Comparison of ENCODE assay signal across 1 cellular context in the genomic region with DNA sequence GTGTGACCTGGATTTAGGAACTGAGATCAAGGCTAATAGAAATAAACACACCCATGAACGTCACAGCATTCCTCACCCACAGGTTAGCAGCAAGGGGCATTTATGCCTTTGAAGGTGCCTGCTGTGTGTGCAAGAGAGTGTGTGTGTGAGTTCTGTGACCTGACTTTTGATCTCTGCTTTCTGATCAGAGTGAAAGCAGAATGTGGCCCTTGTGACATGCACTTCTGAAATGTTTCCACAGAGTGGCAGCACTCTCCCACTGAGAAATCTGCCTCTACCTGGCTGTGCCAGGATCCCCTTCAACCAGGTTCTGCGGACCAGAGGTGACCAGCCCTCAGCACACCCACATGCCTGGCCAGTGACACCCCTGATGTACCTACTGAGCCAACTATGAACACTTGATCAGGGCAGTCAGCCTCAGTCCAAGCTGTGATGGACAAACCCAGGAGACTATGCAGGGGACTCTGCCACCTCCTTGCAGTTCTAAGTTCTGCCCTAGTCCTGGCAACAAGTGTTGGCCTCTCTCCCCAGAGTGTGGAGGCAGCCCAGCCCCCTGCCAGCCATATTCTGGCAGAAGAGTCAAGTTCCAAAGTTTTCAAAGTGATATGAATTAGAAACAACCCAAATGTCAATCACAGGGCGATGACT.
TF ChIP-seq lines count a peak whose summit lies in the region.

No MANE protein-coding gene starts in this region.

TF ChIP-seq in HepG2, 621 proteins besides CTCF, POLR2A, EP300 and RAD21 (continued from another document and continues in another):
- TF ChIP-seq, protein P1, sequence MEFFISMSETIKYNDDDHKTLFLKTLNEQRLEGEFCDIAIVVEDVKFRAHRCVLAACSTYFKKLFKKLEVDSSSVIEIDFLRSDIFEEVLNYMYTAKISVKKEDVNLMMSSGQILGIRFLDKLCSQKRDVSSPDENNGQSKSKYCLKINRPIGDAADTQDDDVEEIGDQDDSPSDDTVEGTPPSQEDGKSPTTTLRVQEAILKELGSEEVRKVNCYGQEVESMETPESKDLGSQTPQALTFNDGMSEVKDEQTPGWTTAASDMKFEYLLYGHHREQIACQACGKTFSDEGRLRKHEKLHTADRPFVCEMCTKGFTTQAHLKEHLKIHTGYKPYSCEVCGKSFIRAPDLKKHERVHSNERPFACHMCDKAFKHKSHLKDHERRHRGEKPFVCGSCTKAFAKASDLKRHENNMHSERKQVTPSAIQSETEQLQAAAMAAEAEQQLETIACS (CRISPR knock-in tag; IDR thresholded peaks at IDR 0.05), result no peak
- no peak for TF ChIP-seq MATR3 (CRISPR knock-in tag; IDR thresholded peaks at IDR 0.05)
- TF ChIP-seq, protein P2, sequence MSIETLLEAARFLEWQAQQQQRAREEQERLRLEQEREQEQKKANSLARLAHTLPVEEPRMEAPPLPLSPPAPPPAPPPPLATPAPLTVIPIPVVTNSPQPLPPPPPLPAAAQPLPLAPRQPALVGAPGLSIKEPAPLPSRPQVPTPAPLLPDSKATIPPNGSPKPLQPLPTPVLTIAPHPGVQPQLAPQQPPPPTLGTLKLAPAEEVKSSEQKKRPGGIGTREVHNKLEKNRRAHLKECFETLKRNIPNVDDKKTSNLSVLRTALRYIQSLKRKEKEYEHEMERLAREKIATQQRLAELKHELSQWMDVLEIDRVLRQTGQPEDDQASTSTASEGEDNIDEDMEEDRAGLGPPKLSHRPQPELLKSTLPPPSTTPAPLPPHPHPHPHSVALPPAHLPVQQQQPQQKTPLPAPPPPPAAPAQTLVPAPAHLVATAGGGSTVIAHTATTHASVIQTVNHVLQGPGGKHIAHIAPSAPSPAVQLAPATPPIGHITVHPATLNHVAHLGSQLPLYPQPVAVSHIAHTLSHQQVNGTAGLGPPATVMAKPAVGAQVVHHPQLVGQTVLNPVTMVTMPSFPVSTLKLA (IDR thresholded peaks at IDR 0.05), result no peak
- TF ChIP-seq, protein P3, sequence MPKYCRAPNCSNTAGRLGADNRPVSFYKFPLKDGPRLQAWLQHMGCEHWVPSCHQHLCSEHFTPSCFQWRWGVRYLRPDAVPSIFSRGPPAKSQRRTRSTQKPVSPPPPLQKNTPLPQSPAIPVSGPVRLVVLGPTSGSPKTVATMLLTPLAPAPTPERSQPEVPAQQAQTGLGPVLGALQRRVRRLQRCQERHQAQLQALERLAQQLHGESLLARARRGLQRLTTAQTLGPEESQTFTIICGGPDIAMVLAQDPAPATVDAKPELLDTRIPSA (CRISPR knock-in tag; IDR thresholded peaks at IDR 0.05; ENCODE audit: borderline replicate concordance), result no peak
- TF ChIP-seq ARHGAP35 (CRISPR knock-in tag; IDR thresholded peaks at IDR 0.05; ENCODE audit: borderline replicate concordance), result no peak
- TF ChIP-seq, protein P4, sequence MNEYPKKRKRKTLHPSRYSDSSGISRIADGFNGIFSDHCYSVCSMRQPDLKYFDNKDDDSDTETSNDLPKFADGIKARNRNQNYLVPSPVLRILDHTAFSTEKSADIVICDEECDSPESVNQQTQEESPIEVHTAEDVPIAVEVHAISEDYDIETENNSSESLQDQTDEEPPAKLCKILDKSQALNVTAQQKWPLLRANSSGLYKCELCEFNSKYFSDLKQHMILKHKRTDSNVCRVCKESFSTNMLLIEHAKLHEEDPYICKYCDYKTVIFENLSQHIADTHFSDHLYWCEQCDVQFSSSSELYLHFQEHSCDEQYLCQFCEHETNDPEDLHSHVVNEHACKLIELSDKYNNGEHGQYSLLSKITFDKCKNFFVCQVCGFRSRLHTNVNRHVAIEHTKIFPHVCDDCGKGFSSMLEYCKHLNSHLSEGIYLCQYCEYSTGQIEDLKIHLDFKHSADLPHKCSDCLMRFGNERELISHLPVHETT (CRISPR knock-in tag; conservative IDR thresholded peaks at IDR 0.05), result no peak
- TF ChIP-seq STAT5B (CRISPR knock-in tag; IDR thresholded peaks at IDR 0.05), result no peak
- no peak for TF ChIP-seq POLR2G (IDR thresholded peaks at IDR 0.05; ENCODE audit: low read depth, low read length)
- TF ChIP-seq ZNF850 (CRISPR knock-in tag; conservative IDR thresholded peaks at IDR 0.05), result no peak
- no peak for TF ChIP-seq SYNCRIP (IDR thresholded peaks at IDR 0.05; ENCODE audit: insufficient read depth, low read depth, low read length)
- no peak for TF ChIP-seq ZNF24 (IDR thresholded peaks at IDR 0.05)
- TF ChIP-seq ARID2 (CRISPR knock-in tag; IDR thresholded peaks at IDR 0.05; ENCODE audit: borderline replicate concordance), result no peak
- TF ChIP-seq YEATS2 (CRISPR knock-in tag; IDR thresholded peaks at IDR 0.05; ENCODE audit: borderline replicate concordance), result no peak
- no peak for TF ChIP-seq ZNF253 (CRISPR knock-in tag; IDR thresholded peaks at IDR 0.05; ENCODE audit: borderline replicate concordance)
- TF ChIP-seq ZNF558 (CRISPR knock-in tag; IDR thresholded peaks at IDR 0.05; ENCODE audit: borderline replicate concordance), result no peak
- no peak for TF ChIP-seq ZNF589 (CRISPR knock-in tag; conservative IDR thresholded peaks at IDR 0.05)
- TF ChIP-seq NR2F6 (IDR thresholded peaks at IDR 0.05), result peak; percentile 38; the same call in 1 of the 2 replicates
- TF ChIP-seq NR2F6 (CRISPR knock-in tag; IDR thresholded peaks at IDR 0.05), result peak; percentile 63; the same call in 1 of the 2 replicates
- no peak for TF ChIP-seq ZNF792 (CRISPR knock-in tag; IDR thresholded peaks at IDR 0.05)
- TF ChIP-seq PPARG (CRISPR knock-in tag; conservative IDR thresholded peaks at IDR 0.05), result no peak
- TF ChIP-seq, protein P5, sequence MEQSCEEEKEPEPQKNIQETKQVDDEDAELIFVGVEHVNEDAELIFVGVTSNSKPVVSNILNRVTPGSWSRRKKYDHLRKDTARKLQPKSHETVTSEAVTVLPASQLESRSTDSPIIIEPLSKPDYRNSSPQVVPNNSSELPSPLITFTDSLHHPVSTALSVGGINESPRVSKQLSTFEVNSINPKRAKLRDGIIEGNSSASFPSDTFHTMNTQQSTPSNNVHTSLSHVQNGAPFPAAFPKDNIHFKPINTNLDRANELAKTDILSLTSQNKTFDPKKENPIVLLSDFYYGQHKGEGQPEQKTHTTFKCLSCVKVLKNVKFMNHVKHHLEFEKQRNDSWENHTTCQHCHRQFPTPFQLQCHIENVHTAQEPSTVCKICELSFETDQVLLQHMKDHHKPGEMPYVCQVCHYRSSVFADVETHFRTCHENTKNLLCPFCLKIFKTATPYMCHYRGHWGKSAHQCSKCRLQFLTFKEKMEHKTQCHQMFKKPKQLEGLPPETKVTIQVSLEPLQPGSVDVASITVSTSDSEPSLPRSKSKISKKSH (CRISPR knock-in tag; IDR thresholded peaks at IDR 0.05; ENCODE audit: borderline replicate concordance), result no peak
- no peak for TF ChIP-seq AGO2 (optimal IDR thresholded peaks at IDR 0.05; ENCODE audit: low read depth, low read length)
- TF ChIP-seq, protein P6, sequence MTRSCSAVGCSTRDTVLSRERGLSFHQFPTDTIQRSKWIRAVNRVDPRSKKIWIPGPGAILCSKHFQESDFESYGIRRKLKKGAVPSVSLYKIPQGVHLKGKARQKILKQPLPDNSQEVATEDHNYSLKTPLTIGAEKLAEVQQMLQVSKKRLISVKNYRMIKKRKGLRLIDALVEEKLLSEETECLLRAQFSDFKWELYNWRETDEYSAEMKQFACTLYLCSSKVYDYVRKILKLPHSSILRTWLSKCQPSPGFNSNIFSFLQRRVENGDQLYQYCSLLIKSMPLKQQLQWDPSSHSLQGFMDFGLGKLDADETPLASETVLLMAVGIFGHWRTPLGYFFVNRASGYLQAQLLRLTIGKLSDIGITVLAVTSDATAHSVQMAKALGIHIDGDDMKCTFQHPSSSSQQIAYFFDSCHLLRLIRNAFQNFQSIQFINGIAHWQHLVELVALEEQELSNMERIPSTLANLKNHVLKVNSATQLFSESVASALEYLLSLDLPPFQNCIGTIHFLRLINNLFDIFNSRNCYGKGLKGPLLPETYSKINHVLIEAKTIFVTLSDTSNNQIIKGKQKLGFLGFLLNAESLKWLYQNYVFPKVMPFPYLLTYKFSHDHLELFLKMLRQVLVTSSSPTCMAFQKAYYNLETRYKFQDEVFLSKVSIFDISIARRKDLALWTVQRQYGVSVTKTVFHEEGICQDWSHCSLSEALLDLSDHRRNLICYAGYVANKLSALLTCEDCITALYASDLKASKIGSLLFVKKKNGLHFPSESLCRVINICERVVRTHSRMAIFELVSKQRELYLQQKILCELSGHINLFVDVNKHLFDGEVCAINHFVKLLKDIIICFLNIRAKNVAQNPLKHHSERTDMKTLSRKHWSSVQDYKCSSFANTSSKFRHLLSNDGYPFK (CRISPR knock-in tag; IDR thresholded peaks at IDR 0.05; ENCODE audit: borderline replicate concordance), result no peak
- TF ChIP-seq ZMAT3 (CRISPR knock-in tag; conservative IDR thresholded peaks at IDR 0.05), result no peak
- no peak for TF ChIP-seq CENPT (CRISPR knock-in tag; IDR thresholded peaks at IDR 0.05; ENCODE audit: low read depth)
- TF ChIP-seq, protein P7, sequence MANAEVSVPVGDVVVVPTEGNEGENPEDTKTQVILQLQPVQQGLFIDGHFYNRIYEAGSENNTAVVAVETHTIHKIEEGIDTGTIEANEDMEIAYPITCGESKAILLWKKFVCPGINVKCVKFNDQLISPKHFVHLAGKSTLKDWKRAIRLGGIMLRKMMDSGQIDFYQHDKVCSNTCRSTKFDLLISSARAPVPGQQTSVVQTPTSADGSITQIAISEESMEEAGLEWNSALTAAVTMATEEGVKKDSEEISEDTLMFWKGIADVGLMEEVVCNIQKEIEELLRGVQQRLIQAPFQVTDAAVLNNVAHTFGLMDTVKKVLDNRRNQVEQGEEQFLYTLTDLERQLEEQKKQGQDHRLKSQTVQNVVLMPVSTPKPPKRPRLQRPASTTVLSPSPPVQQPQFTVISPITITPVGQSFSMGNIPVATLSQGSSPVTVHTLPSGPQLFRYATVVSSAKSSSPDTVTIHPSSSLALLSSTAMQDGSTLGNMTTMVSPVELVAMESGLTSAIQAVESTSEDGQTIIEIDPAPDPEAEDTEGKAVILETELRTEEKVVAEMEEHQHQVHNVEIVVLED (CRISPR knock-in tag; IDR thresholded peaks at IDR 0.05; ENCODE audit: borderline replicate concordance), result no peak
- TF ChIP-seq, protein P8, sequence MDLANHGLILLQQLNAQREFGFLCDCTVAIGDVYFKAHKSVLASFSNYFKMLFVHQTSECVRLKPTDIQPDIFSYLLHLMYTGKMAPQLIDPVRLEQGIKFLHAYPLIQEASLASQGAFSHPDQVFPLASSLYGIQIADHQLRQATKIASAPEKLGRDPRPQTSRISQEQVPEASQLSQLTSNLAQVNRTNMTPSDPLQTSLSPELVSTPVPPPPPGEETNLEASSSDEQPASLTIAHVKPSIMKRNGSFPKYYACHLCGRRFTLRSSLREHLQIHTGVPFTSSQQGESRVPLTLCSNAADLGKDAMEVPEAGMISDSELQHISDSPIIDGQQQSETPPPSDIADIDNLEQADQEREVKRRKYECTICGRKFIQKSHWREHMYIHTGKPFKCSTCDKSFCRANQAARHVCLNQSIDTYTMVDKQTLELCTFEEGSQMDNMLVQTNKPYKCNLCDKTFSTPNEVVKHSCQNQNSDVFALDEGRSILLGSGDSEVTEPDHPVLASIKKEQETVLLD (CRISPR knock-in tag; IDR thresholded peaks at IDR 0.05; ENCODE audit: low read depth), result no peak
- TF ChIP-seq, protein P9, sequence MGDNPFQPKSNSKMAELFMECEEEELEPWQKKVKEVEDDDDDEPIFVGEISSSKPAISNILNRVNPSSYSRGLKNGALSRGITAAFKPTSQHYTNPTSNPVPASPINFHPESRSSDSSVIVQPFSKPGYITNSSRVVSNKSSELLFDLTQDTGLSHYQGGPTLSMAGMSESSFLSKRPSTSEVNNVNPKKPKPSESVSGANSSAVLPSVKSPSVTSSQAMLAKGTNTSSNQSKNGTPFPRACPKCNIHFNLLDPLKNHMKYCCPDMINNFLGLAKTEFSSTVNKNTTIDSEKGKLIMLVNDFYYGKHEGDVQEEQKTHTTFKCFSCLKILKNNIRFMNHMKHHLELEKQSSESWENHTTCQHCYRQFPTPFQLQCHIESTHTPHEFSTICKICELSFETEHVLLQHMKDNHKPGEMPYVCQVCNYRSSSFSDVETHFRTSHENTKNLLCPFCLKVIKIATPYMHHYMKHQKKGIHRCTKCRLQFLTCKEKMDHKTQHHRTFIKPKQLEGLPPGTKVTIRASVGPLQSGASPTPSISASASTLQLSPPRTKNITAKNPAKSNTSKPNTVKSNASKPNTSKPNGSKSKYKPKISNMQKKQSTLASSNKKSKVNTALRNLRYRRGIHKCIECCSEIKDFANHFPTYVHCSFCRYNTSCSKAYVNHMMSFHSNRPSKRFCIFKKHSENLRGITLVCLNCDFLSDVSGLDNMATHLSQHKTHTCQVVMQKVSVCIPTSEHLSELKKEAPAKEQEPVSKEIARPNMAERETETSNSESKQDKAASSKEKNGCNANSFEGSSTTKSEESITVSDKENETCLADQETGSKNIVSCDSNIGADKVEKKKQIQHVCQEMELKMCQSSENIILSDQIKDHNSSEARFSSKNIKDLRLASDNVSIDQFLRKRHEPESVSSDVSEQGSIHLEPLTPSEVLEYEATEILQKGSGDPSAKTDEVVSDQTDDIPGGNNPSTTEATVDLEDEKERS (CRISPR knock-in tag; IDR thresholded peaks at IDR 0.05), result no peak
- no peak for TF ChIP-seq KMT2B (CRISPR knock-in tag; IDR thresholded peaks at IDR 0.05)
- TF ChIP-seq ZNF788 (CRISPR knock-in tag; IDR thresholded peaks at IDR 0.05; ENCODE audit: borderline replicate concordance), result peak; percentile 28; the same call in 1 of the 2 replicates
- TF ChIP-seq, protein P10, sequence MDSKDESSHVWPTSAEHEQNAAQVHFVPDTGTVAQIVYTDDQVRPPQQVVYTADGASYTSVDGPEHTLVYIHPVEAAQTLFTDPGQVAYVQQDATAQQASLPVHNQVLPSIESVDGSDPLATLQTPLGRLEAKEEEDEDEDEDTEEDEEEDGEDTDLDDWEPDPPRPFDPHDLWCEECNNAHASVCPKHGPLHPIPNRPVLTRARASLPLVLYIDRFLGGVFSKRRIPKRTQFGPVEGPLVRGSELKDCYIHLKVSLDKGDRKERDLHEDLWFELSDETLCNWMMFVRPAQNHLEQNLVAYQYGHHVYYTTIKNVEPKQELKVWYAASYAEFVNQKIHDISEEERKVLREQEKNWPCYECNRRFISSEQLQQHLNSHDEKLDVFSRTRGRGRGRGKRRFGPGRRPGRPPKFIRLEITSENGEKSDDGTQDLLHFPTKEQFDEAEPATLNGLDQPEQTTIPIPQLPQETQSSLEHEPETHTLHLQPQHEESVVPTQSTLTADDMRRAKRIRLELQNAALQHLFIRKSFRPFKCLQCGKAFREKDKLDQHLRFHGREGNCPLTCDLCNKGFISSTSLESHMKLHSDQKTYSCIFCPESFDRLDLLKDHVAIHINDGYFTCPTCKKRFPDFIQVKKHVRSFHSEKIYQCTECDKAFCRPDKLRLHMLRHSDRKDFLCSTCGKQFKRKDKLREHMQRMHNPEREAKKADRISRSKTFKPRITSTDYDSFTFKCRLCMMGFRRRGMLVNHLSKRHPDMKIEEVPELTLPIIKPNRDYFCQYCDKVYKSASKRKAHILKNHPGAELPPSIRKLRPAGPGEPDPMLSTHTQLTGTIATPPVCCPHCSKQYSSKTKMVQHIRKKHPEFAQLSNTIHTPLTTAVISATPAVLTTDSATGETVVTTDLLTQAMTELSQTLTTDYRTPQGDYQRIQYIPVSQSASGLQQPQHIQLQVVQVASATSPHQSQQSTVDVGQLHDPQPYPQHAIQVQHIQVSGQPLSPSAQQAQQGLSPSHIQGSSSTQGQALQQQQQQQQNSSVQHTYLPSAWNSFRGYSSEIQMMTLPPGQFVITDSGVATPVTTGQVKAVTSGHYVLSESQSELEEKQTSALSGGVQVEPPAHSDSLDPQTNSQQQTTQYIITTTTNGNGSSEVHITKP (CRISPR knock-in tag; IDR thresholded peaks at IDR 0.05; ENCODE audit: low read depth), result no peak
